Comparison of ENCODE assay signal across 8 cellular contexts in the genomic region with DNA sequence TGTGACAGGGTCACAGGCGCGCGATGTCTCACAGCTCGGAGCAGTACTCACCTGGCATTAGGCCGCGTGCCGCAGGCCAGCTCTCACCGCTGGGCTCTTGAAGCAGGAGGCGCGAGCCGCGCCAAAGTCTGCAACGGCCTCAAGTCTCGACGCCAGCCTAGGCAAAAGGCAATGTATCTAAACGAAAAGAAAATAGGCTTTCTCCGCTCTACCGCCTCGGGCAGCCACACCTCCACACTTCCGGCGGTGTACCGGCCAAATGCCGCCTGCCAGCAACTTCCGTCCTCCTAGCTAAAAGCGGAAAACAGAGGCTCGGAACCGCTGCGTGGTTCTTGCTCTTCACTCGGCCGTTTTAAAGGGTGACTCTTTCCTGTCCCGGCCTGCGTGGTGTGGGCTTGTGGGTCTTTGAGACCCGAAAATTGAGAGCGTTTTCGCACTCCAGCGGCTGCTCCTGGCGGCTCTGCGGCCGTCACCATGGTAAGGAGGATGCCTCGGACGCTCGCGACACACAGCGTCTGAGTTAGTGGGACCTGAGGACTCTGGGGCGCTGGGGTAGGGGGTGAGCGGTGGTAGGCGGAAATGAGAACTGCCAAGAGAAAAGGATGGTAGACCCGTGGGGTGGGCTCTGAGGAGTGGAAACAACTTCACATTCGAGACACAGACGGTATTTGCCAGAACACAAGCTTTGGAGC. TPM values are rescaled to one million over a fixed set of nuclear protein-coding genes. Genes with fewer than 3 reads are reported as not detected.
DNase-seq lines count a peak whose midpoint lies in the region; ATAC-seq and TF ChIP-seq lines count a peak whose summit lies in the region.

A gene with protein sequence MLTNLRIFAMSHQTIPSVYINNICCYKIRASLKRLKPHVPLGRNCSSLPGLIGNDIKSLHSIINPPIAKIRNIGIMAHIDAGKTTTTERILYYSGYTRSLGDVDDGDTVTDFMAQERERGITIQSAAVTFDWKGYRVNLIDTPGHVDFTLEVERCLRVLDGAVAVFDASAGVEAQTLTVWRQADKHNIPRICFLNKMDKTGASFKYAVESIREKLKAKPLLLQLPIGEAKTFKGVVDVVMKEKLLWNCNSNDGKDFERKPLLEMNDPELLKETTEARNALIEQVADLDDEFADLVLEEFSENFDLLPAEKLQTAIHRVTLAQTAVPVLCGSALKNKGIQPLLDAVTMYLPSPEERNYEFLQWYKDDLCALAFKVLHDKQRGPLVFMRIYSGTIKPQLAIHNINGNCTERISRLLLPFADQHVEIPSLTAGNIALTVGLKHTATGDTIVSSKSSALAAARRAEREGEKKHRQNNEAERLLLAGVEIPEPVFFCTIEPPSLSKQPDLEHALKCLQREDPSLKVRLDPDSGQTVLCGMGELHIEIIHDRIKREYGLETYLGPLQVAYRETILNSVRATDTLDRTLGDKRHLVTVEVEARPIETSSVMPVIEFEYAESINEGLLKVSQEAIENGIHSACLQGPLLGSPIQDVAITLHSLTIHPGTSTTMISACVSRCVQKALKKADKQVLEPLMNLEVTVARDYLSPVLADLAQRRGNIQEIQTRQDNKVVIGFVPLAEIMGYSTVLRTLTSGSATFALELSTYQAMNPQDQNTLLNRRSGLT (minus strand): TSS at position 231 of the 692 bp plus-strand sequence. CDS start 3,375 bp downstream, outside the sequence.
A gene (plus strand): TSS at position 363 of the 692 bp plus-strand sequence. CDS start 112 bp downstream, at position 475.

- intact Hi-C loops in T-helper 2 cell treated with Interferon-gamma antibody and Interleukin-4, amounts not matched to agents 100 ng/mL and 5 ng/mL, for 36 hours (cut with micrococcal nuclease): loop anchor here (1.0 to 10.0 kb wide), 10 partner anchors 82 to 1490 kb away; a partner anchor contains a TSS
- intact Hi-C loops in ascending aorta (cut with DNase I) (loop anchor here (1.0 to 10.0 kb wide), 6 partner anchors 80 to 570 kb away; a partner anchor contains a TSS), right cardiac atrium (cut with DNase I) (loop anchor here in 2 of 4 donors (5.0 to 10.0 kb wide), 2 partner anchors 135 to 148 kb away; no protein-coding TSS in a partner anchor), vagina (cut with DNase I) (no loop called here)

- peak; percentile 58 for DNase-seq in NCI-H187 treated with DMSO at 0.1 percent for 48 hours (lab: John Stamatoyannopoulos, UW)
- peak; percentile 50 to 94 for DNase-seq in ascending aorta (ENCODE audit: low spot score in 2 of 2)
- peak; percentile 92 to 97 (median 96) for DNase-seq in right cardiac atrium
- peak; percentile 94 for DNase-seq in putamen (ENCODE audit: low spot score)
- no peak for DNase-seq in vagina (ENCODE audit: extremely low spot score in 2 of 2)

- TF ChIP-seq CTCF in ascending aorta (IDR thresholded peaks at IDR 0.05): no peak
- TF ChIP-seq CTCF in vagina (IDR thresholded peaks at IDR 0.05): no peak

- H3K4me3 ChIP-seq in ascending aorta (peak within 1 kb of the TSS; percentile 88 to 96), right cardiac atrium (ENCODE audit: low read length) (peak within 1 kb of the TSS; percentile 97), vagina (peak within 1 kb of the TSS; percentile 57 to 90)

- H3K27me3 ChIP-seq in ascending aorta (no peaks in the 10 kb centered on the region), right cardiac atrium (ENCODE audit: control insufficient read depth, insufficient read depth) (no peaks in the 10 kb centered on the region), vagina (no peaks in the 10 kb centered on the region)

- H3K27ac ChIP-seq in ascending aorta: peak within 1 kb of the TSS; percentile 80 to 91
- peak within 1 kb of the TSS; percentile 86 for H3K27ac ChIP-seq in right cardiac atrium (ENCODE audit: low read length)
- peak within 1 kb of the TSS; percentile 82 for H3K27ac ChIP-seq in vagina

- peaks cover 26 to 27% of the 10 kb centered on the region in 2 donors for H3K36me3 ChIP-seq in ascending aorta
- H3K36me3 ChIP-seq in vagina: peaks cover 0 to 12% of the 10 kb centered on the region in 2 donors

- peak; percentile 71 for ATAC-seq in GM18499 (IDR thresholded peaks at IDR 0.05; ENCODE audit: insufficient read depth, unreplicated experiment)
- ATAC-seq in HG02943 (IDR thresholded peaks at IDR 0.05; ENCODE audit: low read depth, unreplicated experiment): peak; percentile 91
- ATAC-seq in right cardiac atrium: peak; percentile 99

- WGBS in right cardiac atrium: under 1% methylated on average over 50 of the region's 50 CpGs

- no peak for TF ChIP-seq POLR2A in vagina (IDR thresholded peaks at IDR 0.05)

- no peaks in the 10 kb centered on the region for H3K9me3 ChIP-seq in ascending aorta
- H3K9me3 ChIP-seq in right cardiac atrium (ENCODE audit: control insufficient read depth, low read length): no peaks in the 10 kb centered on the region
- no peaks in the 10 kb centered on the region for H3K9me3 ChIP-seq in vagina

- H3K4me1 ChIP-seq in ascending aorta (peaks cover 7 to 20% of the 10 kb centered on the region in 2 donors), right cardiac atrium (ENCODE audit: control insufficient read depth, insufficient read depth, low read length) (peaks cover 5% of the 10 kb centered on the region), vagina (peaks cover 46% of the 10 kb centered on the region)

RNA-seq across cellular contexts. Expression of the first gene that starts in this region (rescaled TPM):
- total RNA-seq in T-helper 2 cell treated with Interferon-gamma antibody and Interleukin-4, amounts not matched to agents 100 ng/mL and 5 ng/mL, for 36 hours: 26.9 and 28.6 TPM in 2 replicates
- total RNA-seq in ascending aorta: 12.7 TPM
- total RNA-seq in right cardiac atrium: 10 to 100 TPM; 21.6 to 41.1 (median 33.7) TPM
- polyA plus RNA-seq in right cardiac atrium: 37.2 TPM
- 29.5 TPM for total RNA-seq in vagina

RNA-seq across cellular contexts. Expression of the second gene that starts in this region (rescaled TPM):
- total RNA-seq in T-helper 2 cell treated with Interferon-gamma antibody and Interleukin-4, amounts not matched to agents 100 ng/mL and 5 ng/mL, for 36 hours: 71.9 and 72.4 TPM in 2 replicates
- total RNA-seq in ascending aorta: 103 TPM
- 10 to 100 TPM; 46.8 to 81.8 (median 61.1) TPM for total RNA-seq in right cardiac atrium
- polyA plus RNA-seq in right cardiac atrium: 73.8 TPM
- total RNA-seq in vagina: 119 TPM

Comparison
In these comparisons a context has a peak if more than half of its experiments do, and no peak if none do; other contexts are left out.
1. DNase-seq: peak in NCI-H187 treated with DMSO at 0.1 percent for 48 hours (single experiment), ascending aorta (2 of 2), right cardiac atrium (3 of 3) and putamen (single experiment); none in vagina (0 of 2).
2. Peak in every context shown above with its lines, with median percentiles within 50 percentile points of each other: ATAC-seq, H3K27ac ChIP-seq and H3K4me3 ChIP-seq.